In genomic region chr6:1895721-1896120, GRCh38 we compare ENCODE assay signal across 18 cellular contexts.
"Had no signal": no experiment of that assay in that cellular context is flagged by ENCODE, and none has a peak within 500 bp of the region (broad histone marks: within the 10 kb centered on the region; RNA-seq: fewer than 3 reads in every experiment).

No MANE protein-coding gene starts in this region.

- H3K27ac ChIP-seq: cardiac muscle cell, prostate gland, right lobe of liver, spleen, upper lobe of right lung had no signal

- ATAC-seq: activated CD4-positive, CD25-positive, alpha-beta regulatory T cell treated with anti-CD3 and anti-CD28 coated beads, Interleukin-2, amount 50 U/mL, for 24 hours; activated T-cell treated with anti-CD3 and anti-CD28 coated beads, Interleukin-2, amount 50 U/mL, for 72 hours; natural killer cell; right lobe of liver; stimulated activated naive B cell treated with anti-CD40 and anti-IgM and Interleukin-4, amounts not matched to agents 10 μg/mL and 1 μg/mL and 100 μg/mL, for 72 hours; upper lobe of right lung had no signal

- DNase-seq: activated CD4-positive, alpha-beta T cell treated with anti-CD3 and anti-CD28 coated beads, Interleukin-2, amount 50 U/mL, for 48 hours; activated gamma-delta T cell treated with Interleukin-2 at 50 U/mL for 16 hours; activated naive CD8-positive, alpha-beta T cell treated with anti-CD3 and anti-CD28 coated beads for 36 hours; activated T-cell treated with anti-CD3 and anti-CD28 coated beads, Interleukin-2, amount 50 U/mL, for 72 hours; anterior cingulate cortex; effector CD8-positive, alpha-beta T cell; glutamatergic neuron; natural killer cell; right lobe of liver; spleen; stimulated activated CD4-positive, alpha-beta T cell treated with anti-CD3 and anti-CD28 coated beads, Interleukin-1b, Interleukin-23, amount 100 ng/mL, for 48 hours; stimulated activated naive B cell treated with anti-CD40 and anti-IgM and Interleukin-4, amounts not matched to agents 10 μg/mL and 1 μg/mL and 100 μg/mL, for 72 hours; substantia nigra; T-helper 2 cell; upper lobe of right lung had no signal
